In the genomic region with DNA sequence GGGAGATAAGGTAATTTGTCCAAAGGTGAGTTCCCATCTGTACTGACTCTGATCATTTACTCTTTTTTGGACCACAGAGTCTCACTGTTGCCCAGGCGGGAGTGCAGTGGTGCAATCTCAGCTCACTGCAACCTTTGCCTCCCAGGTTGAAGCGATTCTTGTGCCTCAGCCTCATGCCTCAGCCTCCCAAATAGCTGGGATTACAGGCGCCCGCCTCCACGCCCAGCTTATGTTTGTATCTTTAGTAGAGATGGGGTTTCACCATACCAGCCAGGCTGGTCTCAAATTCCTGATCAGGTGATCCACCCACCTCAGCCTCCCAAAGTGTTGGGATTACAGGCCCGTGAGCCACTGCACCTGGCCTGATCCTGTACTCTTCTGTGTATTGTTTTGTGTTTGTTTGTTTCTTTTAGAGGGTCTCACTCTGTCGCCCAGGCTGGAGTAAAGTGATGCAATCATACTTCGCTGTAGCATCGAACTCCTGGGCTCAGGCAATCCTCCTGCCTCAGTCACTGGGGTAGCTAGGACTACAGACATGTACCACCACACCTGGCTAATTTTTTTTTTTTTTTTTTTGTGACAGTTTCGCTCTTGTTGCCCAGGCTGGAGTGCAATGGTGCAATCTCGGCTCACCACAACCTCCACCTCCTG, we compare ENCODE assay signal across 14 cellular contexts. TPM values are rescaled to one million over a fixed set of nuclear protein-coding genes. Genes with fewer than 3 reads are reported as not detected.
DNase-seq lines count a peak whose midpoint lies in the region; ATAC-seq and TF ChIP-seq lines count a peak whose summit lies in the region.
"Had no signal": no experiment of that assay in that cellular context is flagged by ENCODE, and none has a peak within 500 bp of the region (broad histone marks: within the 10 kb centered on the region; RNA-seq: fewer than 3 reads in every experiment).

No MANE protein-coding gene starts in this region.

- DNase-seq in activated T-cell treated with anti-CD3 and anti-CD28 coated beads, Interleukin-2, amount 50 U/mL, for 72 hours, result no peak
- DNase-seq in activated T-cell treated with anti-CD3 and anti-CD28 coated beads for 4 hours (no peak), OCI-LY7 (ENCODE audit: low spot score) (no peak), spleen (peak; percentile 24)
- DNase-seq in central memory CD8-positive, alpha-beta T cell (ENCODE audit: low spot score in 2 of 2), result no peak
- no peak for DNase-seq in stimulated activated CD4-positive, alpha-beta T cell treated with anti-CD3 and anti-CD28 coated beads, Interleukin-2, amount 100 ng/mL, for 48 hours
- DNase-seq: caudate nucleus, hippocampal formation, NCI-H1105, NCI-H510A had no signal

- intact Hi-C loops in OCI-LY7 (cut with micrococcal nuclease; ENCODE audit: unreplicated experiment), result no loop called here
- intact Hi-C loops in spleen (cut with DNase I; ENCODE audit: low total_unique reads), result no loop called here

- H3K9me3 Mint-ChIP-seq in activated T-cell treated with anti-CD3 and anti-CD28 coated beads, Interleukin-2, amount 50 U/mL, for 72 hours, result no peaks in the 10 kb centered on the region
- no peaks in the 10 kb centered on the region for H3K9me3 Mint-ChIP-seq in central memory CD8-positive, alpha-beta T cell

- H3K27ac ChIP-seq in OCI-LY7 (ENCODE audit: low read depth, low read length, poor library complexity, severe bottlenecking) (no peak overlapping the region), spleen (no peak overlapping the region)

- H3K9me3 ChIP-seq in OCI-LY7 (ENCODE audit: low read length), result no peaks in the 10 kb centered on the region
- H3K9me3 ChIP-seq in spleen, result no peaks in the 10 kb centered on the region

- TF ChIP-seq CTCF in OCI-LY7 (conservative IDR thresholded peaks at IDR 0.05; ENCODE audit: low read length), result no peak
- TF ChIP-seq CTCF in spleen (IDR thresholded peaks at IDR 0.05 in 8 of 11, conservative IDR thresholded peaks at IDR 0.05 in 3 of 11), result no peak

- BruUV-seq in OCI-LY7 (replicated peaks; lab: Mats Ljungman, UMichigan), result no TSS peak

- no peaks in the 10 kb centered on the region for H3K27me3 ChIP-seq in spleen (replicated peaks in 1 of 7)

- 89 to 97% (median 93%) methylated on average over 11 of the region's 11 CpGs for WGBS in spleen, 5 donors

- ATAC-seq in activated T-cell treated with anti-CD3 and anti-CD28 coated beads, Interleukin-2, amount 50 U/mL, for 72 hours (replicated peaks in 1 of 2), result no peak
- ATAC-seq in central memory CD8-positive, alpha-beta T cell (replicated peaks; ENCODE audit: extremely low read depth, poor library complexity, severe bottlenecking), result no peak
- ATAC-seq in GM18502 (IDR thresholded peaks at IDR 0.05; ENCODE audit: poor library complexity, unreplicated experiment) (no peak), HG03354 (IDR thresholded peaks at IDR 0.05; ENCODE audit: poor library complexity, severe bottlenecking, unreplicated experiment) (no peak)
- ATAC-seq: Right ventricle myocardium inferior had no signal

- no peaks in the 10 kb centered on the region for H3K27me3 Mint-ChIP-seq in activated T-cell treated with anti-CD3 and anti-CD28 coated beads, Interleukin-2, amount 50 U/mL, for 72 hours (ENCODE audit: low read depth)
- no peaks in the 10 kb centered on the region for H3K27me3 Mint-ChIP-seq in central memory CD8-positive, alpha-beta T cell

- no peak for TF ChIP-seq POLR2A in spleen (IDR thresholded peaks at IDR 0.05)

- peak overlapping the region; percentile 88 for H3K4me3 ChIP-seq in OCI-LY7 (ENCODE audit: low read depth, low read length, poor library complexity, severe bottlenecking)
- no peak overlapping the region for H3K4me3 ChIP-seq in spleen
- H3K4me3 ChIP-seq: lung had no signal

- peak overlapping the region; percentile 91 for H3K27ac Mint-ChIP-seq in activated T-cell treated with anti-CD3 and anti-CD28 coated beads, Interleukin-2, amount 50 U/mL, for 72 hours
- H3K27ac Mint-ChIP-seq in central memory CD8-positive, alpha-beta T cell (ENCODE audit: low read depth), result peak overlapping the region; percentile 95

- peak overlapping the region; percentile 74 for H3K4me3 Mint-ChIP-seq in activated T-cell treated with anti-CD3 and anti-CD28 coated beads, Interleukin-2, amount 50 U/mL, for 72 hours
- peak overlapping the region; percentile 32 for H3K4me3 Mint-ChIP-seq in central memory CD8-positive, alpha-beta T cell

- H2AFZ ChIP-seq in OCI-LY7 (ENCODE audit: low read length), result no peak overlapping the region

- POLR2A ChIA-PET in OCI-LY7 (lab: Charles Lee), result interaction anchor here (0.6 to 1.2 kb wide), 5 partner anchors 21 to 103 kb away, joined by 3 to 6 read pairs (median 3); no protein-coding TSS in a partner anchor

- no peaks in the 10 kb centered on the region for H3K9me2 ChIP-seq in OCI-LY7 (ENCODE audit: insufficient read depth, low read length)

- H4K20me1 ChIP-seq in OCI-LY7 (ENCODE audit: insufficient read depth, low read length), result peaks cover 19% of the 10 kb centered on the region

- H3K36me3 ChIP-seq in OCI-LY7 (ENCODE audit: insufficient read depth, low read length), result peaks cover 95% of the 10 kb centered on the region
- peaks cover 5 to 66% (median 45%) of the 10 kb centered on the region in 6 donors for H3K36me3 ChIP-seq in spleen

- H3K4me1 ChIP-seq in OCI-LY7 (ENCODE audit: insufficient read depth, low read length, poor library complexity, severe bottlenecking), result peaks cover 50% of the 10 kb centered on the region
- H3K4me1 ChIP-seq in spleen, result peaks cover 12 to 56% (median 34%) of the 10 kb centered on the region in 6 donors

- H3K4me2 ChIP-seq in OCI-LY7 (ENCODE audit: low read length), result peak overlapping the region; percentile 95

- H3K36me3 Mint-ChIP-seq in activated T-cell treated with anti-CD3 and anti-CD28 coated beads, Interleukin-2, amount 50 U/mL, for 72 hours (ENCODE audit: insufficient read depth in 2 of 2), result peaks cover 15 to 58% of the 10 kb centered on the region in 2 donors
- peaks cover 47% of the 10 kb centered on the region for H3K36me3 Mint-ChIP-seq in central memory CD8-positive, alpha-beta T cell (ENCODE audit: insufficient read depth)

- CTCF ChIA-PET in OCI-LY7 (lab: Charles Lee; ENCODE audit: unreplicated experiment), result no interaction called here

- H3K79me2 ChIP-seq in OCI-LY7 (ENCODE audit: insufficient read depth, low read depth, low read length), result peaks cover 76% of the 10 kb centered on the region

- peaks cover 65% of the 10 kb centered on the region for H3K4me1 Mint-ChIP-seq in activated T-cell treated with anti-CD3 and anti-CD28 coated beads, Interleukin-2, amount 50 U/mL, for 72 hours (ENCODE audit: low read depth)
- peaks cover 37% of the 10 kb centered on the region for H3K4me1 Mint-ChIP-seq in central memory CD8-positive, alpha-beta T cell

RNA-seq across cellular contexts. Expression of gene NOLC1, which starts 2.4 kb away (rescaled TPM):
- 100 to 1,000 TPM in 1 of 2 donors, 10 to 100 TPM in 1; 98.2 to 124 TPM for total RNA-seq in activated T-cell treated with anti-CD3 and anti-CD28 coated beads, Interleukin-2, amount 50 U/mL, for 72 hours
- total RNA-seq in OCI-LY7 (2014; rRNA removed; shearing (Covaris generic)), result 93.5 and 120 TPM in 2 replicates
- 131 and 152 TPM in 2 replicates for total RNA-seq in OCI-LY7 (2022)
- total RNA-seq in spleen, result 10 to 100 TPM; 37.2 to 60.0 (median 42.3) TPM
- 10 to 100 TPM; 24.6 to 36.1 (median 34.8) TPM for polyA plus RNA-seq in spleen

RNA-seq across cellular contexts. Expression of gene PPRC1, which starts 21.8 kb away (rescaled TPM):
- total RNA-seq in activated T-cell treated with anti-CD3 and anti-CD28 coated beads, Interleukin-2, amount 50 U/mL, for 72 hours, result 10 to 100 TPM; 42.6 to 51.4 TPM
- 29.8 and 47.1 TPM in 2 replicates for total RNA-seq in OCI-LY7 (2014; rRNA removed; shearing (Covaris generic))
- total RNA-seq in OCI-LY7 (2022), result 70.0 and 77.2 TPM in 2 replicates
- 10 to 100 TPM; 22.3 to 52.5 (median 30.9) TPM for total RNA-seq in spleen
- 10 to 100 TPM; 12.1 to 22.0 (median 15.4) TPM for polyA plus RNA-seq in spleen

RNA-seq across cellular contexts. Expression of gene LDB1, which starts 34.4 kb away (rescaled TPM):
- total RNA-seq in activated T-cell treated with anti-CD3 and anti-CD28 coated beads, Interleukin-2, amount 50 U/mL, for 72 hours, result 10 to 100 TPM; 65.1 to 71.2 TPM
- total RNA-seq in OCI-LY7 (2014; rRNA removed; shearing (Covaris generic)), result 50.8 and 58.6 TPM in 2 replicates
- total RNA-seq in OCI-LY7 (2022) (60.9 and 64.8 TPM in 2 replicates), spleen (10 to 100 TPM; 59.3 to 89.9 (median 71.1) TPM)
- 10 to 100 TPM; 22.5 to 50.2 (median 25.4) TPM for polyA plus RNA-seq in spleen
